13 cellular contexts compared by ENCODE assay signal in the genomic region with DNA sequence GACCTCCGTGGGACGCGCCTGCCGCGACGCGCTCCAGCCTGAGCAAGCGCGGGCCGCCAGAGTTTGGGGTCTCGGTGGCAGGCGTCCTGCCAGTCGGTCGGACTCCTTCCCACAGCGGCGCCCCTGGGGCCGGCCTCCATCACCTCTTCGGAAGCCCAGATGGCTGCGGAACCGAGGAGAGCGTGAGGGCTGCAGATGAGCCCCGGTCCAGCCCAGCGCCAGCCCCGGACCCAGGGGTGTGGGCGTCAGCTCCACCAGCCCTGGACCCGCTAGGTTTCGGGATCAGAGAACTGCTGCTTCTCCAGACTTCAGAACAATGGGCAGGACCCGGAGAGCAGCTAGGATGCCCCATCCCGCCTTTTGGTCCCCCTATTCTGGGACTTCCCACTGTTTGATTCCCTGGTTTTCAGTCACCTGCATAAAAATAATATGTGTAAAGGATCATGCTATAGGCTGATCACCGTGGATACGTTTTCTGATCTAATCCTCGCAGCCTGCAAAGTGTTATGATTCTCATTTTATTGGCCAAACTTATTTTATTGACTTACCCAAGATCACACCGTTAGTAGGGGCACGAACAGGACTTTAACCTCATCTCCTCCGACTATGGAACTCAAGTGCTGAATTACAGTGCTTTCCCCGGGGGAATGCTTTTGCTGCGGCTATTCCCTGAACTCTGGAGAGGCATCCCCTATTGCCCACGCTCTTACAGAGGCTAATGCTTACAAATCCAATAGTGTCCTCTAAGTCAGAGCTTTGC. TPM values are rescaled to one million over a fixed set of nuclear protein-coding genes. Genes with fewer than 3 reads are reported as not detected.
A peak's percentile ranks its signal among the peaks of the same experiment; 100 is the strongest.
DNase-seq lines count a peak whose midpoint lies in the region; ATAC-seq and TF ChIP-seq lines count a peak whose summit lies in the region.
"Had no signal": no experiment of that assay in that cellular context is flagged by ENCODE, and none has a peak within 500 bp of the region (broad histone marks: within the 10 kb centered on the region; RNA-seq: fewer than 3 reads in every experiment).

No MANE protein-coding gene starts in this region.

- H3K27me3 ChIP-seq in right atrium auricular region = peaks cover 9 to 35% of the 10 kb centered on the region in 2 donors
- peaks cover 100% of the 10 kb centered on the region for H3K27me3 ChIP-seq in iPS-20b (ENCODE audit: insufficient read depth, low read length)
- peaks cover 3% of the 10 kb centered on the region for H3K27me3 ChIP-seq in thyroid gland

- no peak for TF ChIP-seq CTCF in right atrium auricular region (IDR thresholded peaks at IDR 0.05)
- TF ChIP-seq CTCF in WTC11 (IDR thresholded peaks at IDR 0.05) = no peak
- TF ChIP-seq CTCF in type B pancreatic cell (conservative IDR thresholded peaks at IDR 0.05) = no peak
- TF ChIP-seq CTCF in thyroid gland (IDR thresholded peaks at IDR 0.05) = no peak

- no peak for ATAC-seq in Right ventricle myocardium inferior
- no peak for ATAC-seq in WTC11

- H3K27ac Mint-ChIP-seq in WTC11 = no peak overlapping the region
- no peak overlapping the region for H3K27ac Mint-ChIP-seq in type B pancreatic cell
- H3K27ac Mint-ChIP-seq: CD4-positive, alpha-beta T cell had no signal

- intact Hi-C loops in Right ventricle myocardium inferior (cut with DNase I) (no loop called here), thyroid gland (cut with DNase I) (no loop called here)

- TF ChIP-seq POLR2A in thyroid gland (IDR thresholded peaks at IDR 0.05) = no peak

- no peaks in the 10 kb centered on the region for H3K36me3 ChIP-seq in right atrium auricular region
- no peaks in the 10 kb centered on the region for H3K36me3 ChIP-seq in iPS-20b (ENCODE audit: insufficient read depth, low read depth, low read length)
- H3K36me3 ChIP-seq in thyroid gland = peaks cover 0 to 7% of the 10 kb centered on the region in 2 donors

- DNase-seq in right atrium auricular region (ENCODE audit: low spot score) (peak; percentile 42), Right ventricle myocardium inferior (ENCODE audit: missing footprints) (no peak), WTC11 (ENCODE audit: low spot score) (no peak), type B pancreatic cell (ENCODE audit: extremely low spot score, unreplicated experiment) (no peak), RPMI8226 (no peak), thyroid gland (no peak), OCI-M1 (lab: John Stamatoyannopoulos, UW) (no peak)
- DNase-seq: activated naive CD4-positive, alpha-beta T cell; NCI-H226; nucleus accumbens had no signal

- H3K9me3 ChIP-seq in right atrium auricular region (no peaks in the 10 kb centered on the region), iPS-20b (ENCODE audit: insufficient read depth, low read depth, low read length) (no peaks in the 10 kb centered on the region; the same call in 1 of the 2 replicates), thyroid gland (no peaks in the 10 kb centered on the region)

- CTCF ChIA-PET in WTC11 (lab: Charles Lee) = interaction anchor here (0.7 to 9.8 kb wide), 8 partner anchors 11 to 313 kb away, joined by 3 to 106 read pairs (median 4); a partner anchor contains a TSS

- H3K4me3 ChIP-seq in right atrium auricular region (peak overlapping the region in 1 of 2 donors; percentile 34), iPS-20b (ENCODE audit: low read length) (peak overlapping the region; percentile 45), thyroid gland (replicated peaks in 1 of 3) (no peak overlapping the region)

- H3K4me1 ChIP-seq in right atrium auricular region (peaks cover 0 to 46% of the 10 kb centered on the region in 2 donors), iPS-20b (ENCODE audit: insufficient read depth, low read length) (no peaks in the 10 kb centered on the region; the same call in 1 of the 2 replicates), thyroid gland (peaks cover 7 to 20% of the 10 kb centered on the region in 2 donors)

- peak overlapping the region; percentile 50 for H3K4me3 Mint-ChIP-seq in WTC11
- peak overlapping the region; percentile 63 for H3K4me3 Mint-ChIP-seq in type B pancreatic cell
- H3K4me3 Mint-ChIP-seq: CD4-positive, alpha-beta T cell had no signal

- POLR2A ChIA-PET in WTC11 (lab: Charles Lee) = interaction anchor here (0.8 kb wide), 1 partner anchor 10 kb away, joined by 3 read pairs; a partner anchor contains a TSS

- H3K27me3 Mint-ChIP-seq in WTC11 (ENCODE audit: low read depth) = peaks cover 99% of the 10 kb centered on the region
- H3K27me3 Mint-ChIP-seq in type B pancreatic cell = peaks cover 79% of the 10 kb centered on the region

- H3K36me3 Mint-ChIP-seq in WTC11 (no peaks in the 10 kb centered on the region; the same call in 1 of the 2 replicates), type B pancreatic cell (peaks cover 17% of the 10 kb centered on the region)

- no peak overlapping the region for H3K27ac ChIP-seq in right atrium auricular region
- H3K27ac ChIP-seq in iPS-20b (ENCODE audit: low read length) = no peak overlapping the region
- no peak overlapping the region for H3K27ac ChIP-seq in thyroid gland

- 52 to 67% methylated on average over 12 to 13 of the region's 38 CpGs for WGBS in thyroid gland, 2 donors

- H3K9me3 Mint-ChIP-seq in WTC11 (no peaks in the 10 kb centered on the region), type B pancreatic cell (no peaks in the 10 kb centered on the region)
- H3K9me3 Mint-ChIP-seq: CD4-positive, alpha-beta T cell had no signal

- H3K4me1 Mint-ChIP-seq in WTC11 = peaks cover 49% of the 10 kb centered on the region
- H3K4me1 Mint-ChIP-seq in type B pancreatic cell (ENCODE audit: unreplicated experiment) = peaks cover 10% of the 10 kb centered on the region

- no peak overlapping the region for H3K9ac ChIP-seq in iPS-20b (ENCODE audit: low read depth, low read length)

TF ChIP-seq in WTC11, 78 proteins besides CTCF, POLR2A, EP300 and RAD21:
- TF ChIP-seq TEAD1 (CRISPR knock-in tag; IDR thresholded peaks at IDR 0.05) (no peak), CREB1 (CRISPR knock-in tag; IDR thresholded peaks at IDR 0.05) (no peak), NR3C1 (CRISPR knock-in tag; conservative IDR thresholded peaks at IDR 0.05; ENCODE audit: low read depth) (no peak), MXD4 (CRISPR knock-in tag; IDR thresholded peaks at IDR 0.05; ENCODE audit: borderline replicate concordance) (no peak), JAZF1 (CRISPR knock-in tag; IDR thresholded peaks at IDR 0.05) (no peak), ZNF396 (CRISPR knock-in tag; IDR thresholded peaks at IDR 0.05; ENCODE audit: borderline replicate concordance) (no peak), TEAD4 (CRISPR knock-in tag; IDR thresholded peaks at IDR 0.05) (no peak)
- TF ChIP-seq, protein P1, sequence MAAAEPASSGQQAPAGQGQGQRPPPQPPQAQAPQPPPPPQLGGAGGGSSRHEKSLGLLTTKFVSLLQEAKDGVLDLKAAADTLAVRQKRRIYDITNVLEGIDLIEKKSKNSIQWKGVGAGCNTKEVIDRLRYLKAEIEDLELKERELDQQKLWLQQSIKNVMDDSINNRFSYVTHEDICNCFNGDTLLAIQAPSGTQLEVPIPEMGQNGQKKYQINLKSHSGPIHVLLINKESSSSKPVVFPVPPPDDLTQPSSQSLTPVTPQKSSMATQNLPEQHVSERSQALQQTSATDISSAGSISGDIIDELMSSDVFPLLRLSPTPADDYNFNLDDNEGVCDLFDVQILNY (CRISPR knock-in tag; IDR thresholded peaks at IDR 0.05) = no peak

RNA-seq across cellular contexts. Expression of a gene that starts 2.8 kb away (rescaled TPM):
- total RNA-seq in right atrium auricular region (not detected), Right ventricle myocardium inferior (0.05 TPM), WTC11 (2021) (0.07 to 0.11 TPM (median 0.11 TPM) in 3 replicates), type B pancreatic cell (ENCODE audit: low replicate concordance) (not detected in 2 replicates), thyroid gland (under 1 TPM in 3 of 4 donors, not detected in 1; 0.13 to 0.22 (median 0.20) TPM)

RNA-seq across cellular contexts. Expression of a gene that starts 10.3 kb away (rescaled TPM):
- total RNA-seq in right atrium auricular region (not detected), Right ventricle myocardium inferior (not detected), WTC11 (2021) (2.1 to 3.4 TPM (median 3.1 TPM) in 3 replicates), type B pancreatic cell (ENCODE audit: low replicate concordance) (1.1 and 4.2 TPM in 2 replicates), thyroid gland (not detected)
- total RNA-seq: CD4-positive, alpha-beta T cell; subcutaneous adipose tissue had no signal
